ENCODE assay signal across 1 cellular context in the genomic region with DNA sequence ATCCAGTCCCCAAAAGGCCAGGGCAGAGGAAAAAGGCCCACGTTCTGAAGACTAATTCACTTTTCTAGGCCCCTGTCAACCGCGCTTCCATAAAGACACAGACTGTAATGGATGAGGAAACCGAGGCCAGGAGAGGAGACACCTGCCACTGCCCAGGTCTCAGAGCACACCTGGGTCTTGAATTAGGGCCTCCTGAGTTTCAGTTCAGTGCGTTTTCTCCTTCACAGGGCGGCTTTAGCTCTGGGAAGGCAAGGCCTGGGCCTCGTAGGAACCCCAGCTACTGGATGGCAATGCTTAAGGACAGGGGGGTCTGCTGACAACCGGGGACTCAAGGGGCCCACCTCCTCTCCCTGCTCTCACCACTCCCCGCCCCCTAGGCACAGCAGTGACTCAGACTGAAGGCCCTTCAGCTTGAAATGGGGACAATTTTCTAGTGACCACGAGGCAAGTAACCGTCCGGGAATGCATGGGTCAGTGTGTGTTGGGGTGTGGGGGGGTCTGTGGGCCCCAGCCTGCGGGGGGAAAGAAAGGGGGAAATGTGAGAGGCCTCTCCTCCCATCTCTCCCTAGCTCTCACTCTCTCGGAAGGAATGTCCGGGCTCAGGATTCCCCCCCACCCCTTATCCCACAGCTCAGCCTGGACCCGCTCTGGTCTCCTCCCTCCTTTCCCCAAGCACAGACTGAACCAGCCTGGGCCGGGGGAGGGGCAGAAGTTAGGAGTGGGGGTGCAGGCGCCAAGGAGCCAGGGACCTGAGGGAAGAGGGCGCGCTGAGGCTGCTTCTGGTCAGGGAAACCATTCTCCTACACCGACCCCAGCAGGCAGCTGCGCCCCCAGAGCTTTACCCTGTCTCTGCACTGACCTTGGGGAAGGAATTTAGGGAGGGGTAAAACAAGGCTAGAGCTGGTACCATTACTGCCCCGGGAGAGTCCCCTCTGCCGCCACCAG.
TF ChIP-seq lines count a peak whose summit lies in the region.

No MANE protein-coding gene starts in this region.

TF ChIP-seq in K562, 482 proteins besides CTCF, POLR2A, EP300 and RAD21 (continued from another document):
- TF ChIP-seq, protein P1, sequence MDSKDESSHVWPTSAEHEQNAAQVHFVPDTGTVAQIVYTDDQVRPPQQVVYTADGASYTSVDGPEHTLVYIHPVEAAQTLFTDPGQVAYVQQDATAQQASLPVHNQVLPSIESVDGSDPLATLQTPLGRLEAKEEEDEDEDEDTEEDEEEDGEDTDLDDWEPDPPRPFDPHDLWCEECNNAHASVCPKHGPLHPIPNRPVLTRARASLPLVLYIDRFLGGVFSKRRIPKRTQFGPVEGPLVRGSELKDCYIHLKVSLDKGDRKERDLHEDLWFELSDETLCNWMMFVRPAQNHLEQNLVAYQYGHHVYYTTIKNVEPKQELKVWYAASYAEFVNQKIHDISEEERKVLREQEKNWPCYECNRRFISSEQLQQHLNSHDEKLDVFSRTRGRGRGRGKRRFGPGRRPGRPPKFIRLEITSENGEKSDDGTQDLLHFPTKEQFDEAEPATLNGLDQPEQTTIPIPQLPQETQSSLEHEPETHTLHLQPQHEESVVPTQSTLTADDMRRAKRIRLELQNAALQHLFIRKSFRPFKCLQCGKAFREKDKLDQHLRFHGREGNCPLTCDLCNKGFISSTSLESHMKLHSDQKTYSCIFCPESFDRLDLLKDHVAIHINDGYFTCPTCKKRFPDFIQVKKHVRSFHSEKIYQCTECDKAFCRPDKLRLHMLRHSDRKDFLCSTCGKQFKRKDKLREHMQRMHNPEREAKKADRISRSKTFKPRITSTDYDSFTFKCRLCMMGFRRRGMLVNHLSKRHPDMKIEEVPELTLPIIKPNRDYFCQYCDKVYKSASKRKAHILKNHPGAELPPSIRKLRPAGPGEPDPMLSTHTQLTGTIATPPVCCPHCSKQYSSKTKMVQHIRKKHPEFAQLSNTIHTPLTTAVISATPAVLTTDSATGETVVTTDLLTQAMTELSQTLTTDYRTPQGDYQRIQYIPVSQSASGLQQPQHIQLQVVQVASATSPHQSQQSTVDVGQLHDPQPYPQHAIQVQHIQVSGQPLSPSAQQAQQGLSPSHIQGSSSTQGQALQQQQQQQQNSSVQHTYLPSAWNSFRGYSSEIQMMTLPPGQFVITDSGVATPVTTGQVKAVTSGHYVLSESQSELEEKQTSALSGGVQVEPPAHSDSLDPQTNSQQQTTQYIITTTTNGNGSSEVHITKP (IDR thresholded peaks at IDR 0.05; ENCODE audit: partially characterized antibody), result peak; percentile 87
- no peak for TF ChIP-seq HEY1 (CRISPR knock-in tag; IDR thresholded peaks at IDR 0.05; ENCODE audit: borderline replicate concordance)
- TF ChIP-seq ZNF165 (CRISPR knock-in tag; IDR thresholded peaks at IDR 0.05; ENCODE audit: borderline replicate concordance), result no peak
- no peak for TF ChIP-seq PTRF (tag; IDR thresholded peaks at IDR 0.05)
- peak; percentile 16 for TF ChIP-seq TAF9B (IDR thresholded peaks at IDR 0.05; ENCODE audit: partially characterized antibody)
- 0 out of 2 replicates have a peak, but pooled peaks have one; percentile 27 for TF ChIP-seq NFRKB (IDR thresholded peaks at IDR 0.05; ENCODE audit: low read depth)
- no peak for TF ChIP-seq CSDE1 (IDR thresholded peaks at IDR 0.05)
- peak; percentile 7 for TF ChIP-seq HNRNPLL (IDR thresholded peaks at IDR 0.05; ENCODE audit: low read depth, low read length, poor library complexity, severe bottlenecking)
- TF ChIP-seq POLR2AphosphoS5 (IDR thresholded peaks at IDR 0.05; ENCODE audit: control insufficient read depth, insufficient read depth, low read depth, low read length), result 0 out of 2 replicates have a peak, but pooled peaks have one; percentile 24
- TF ChIP-seq, protein P2, sequence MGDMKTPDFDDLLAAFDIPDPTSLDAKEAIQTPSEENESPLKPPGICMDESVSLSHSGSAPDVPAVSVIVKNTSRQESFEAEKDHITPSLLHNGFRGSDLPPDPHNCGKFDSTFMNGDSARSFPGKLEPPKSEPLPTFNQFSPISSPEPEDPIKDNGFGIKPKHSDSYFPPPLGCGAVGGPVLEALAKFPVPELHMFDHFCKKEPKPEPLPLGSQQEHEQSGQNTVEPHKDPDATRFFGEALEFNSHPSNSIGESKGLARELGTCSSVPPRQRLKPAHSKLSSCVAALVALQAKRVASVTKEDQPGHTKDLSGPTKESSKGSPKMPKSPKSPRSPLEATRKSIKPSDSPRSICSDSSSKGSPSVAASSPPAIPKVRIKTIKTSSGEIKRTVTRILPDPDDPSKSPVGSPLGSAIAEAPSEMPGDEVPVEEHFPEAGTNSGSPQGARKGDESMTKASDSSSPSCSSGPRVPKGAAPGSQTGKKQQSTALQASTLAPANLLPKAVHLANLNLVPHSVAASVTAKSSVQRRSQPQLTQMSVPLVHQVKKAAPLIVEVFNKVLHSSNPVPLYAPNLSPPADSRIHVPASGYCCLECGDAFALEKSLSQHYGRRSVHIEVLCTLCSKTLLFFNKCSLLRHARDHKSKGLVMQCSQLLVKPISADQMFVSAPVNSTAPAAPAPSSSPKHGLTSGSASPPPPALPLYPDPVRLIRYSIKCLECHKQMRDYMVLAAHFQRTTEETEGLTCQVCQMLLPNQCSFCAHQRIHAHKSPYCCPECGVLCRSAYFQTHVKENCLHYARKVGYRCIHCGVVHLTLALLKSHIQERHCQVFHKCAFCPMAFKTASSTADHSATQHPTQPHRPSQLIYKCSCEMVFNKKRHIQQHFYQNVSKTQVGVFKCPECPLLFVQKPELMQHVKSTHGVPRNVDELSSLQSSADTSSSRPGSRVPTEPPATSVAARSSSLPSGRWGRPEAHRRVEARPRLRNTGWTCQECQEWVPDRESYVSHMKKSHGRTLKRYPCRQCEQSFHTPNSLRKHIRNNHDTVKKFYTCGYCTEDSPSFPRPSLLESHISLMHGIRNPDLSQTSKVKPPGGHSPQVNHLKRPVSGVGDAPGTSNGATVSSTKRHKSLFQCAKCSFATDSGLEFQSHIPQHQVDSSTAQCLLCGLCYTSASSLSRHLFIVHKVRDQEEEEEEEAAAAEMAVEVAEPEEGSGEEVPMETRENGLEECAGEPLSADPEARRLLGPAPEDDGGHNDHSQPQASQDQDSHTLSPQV (IDR thresholded peaks at IDR 0.05), result peak; percentile 43
- TF ChIP-seq, protein P3, sequence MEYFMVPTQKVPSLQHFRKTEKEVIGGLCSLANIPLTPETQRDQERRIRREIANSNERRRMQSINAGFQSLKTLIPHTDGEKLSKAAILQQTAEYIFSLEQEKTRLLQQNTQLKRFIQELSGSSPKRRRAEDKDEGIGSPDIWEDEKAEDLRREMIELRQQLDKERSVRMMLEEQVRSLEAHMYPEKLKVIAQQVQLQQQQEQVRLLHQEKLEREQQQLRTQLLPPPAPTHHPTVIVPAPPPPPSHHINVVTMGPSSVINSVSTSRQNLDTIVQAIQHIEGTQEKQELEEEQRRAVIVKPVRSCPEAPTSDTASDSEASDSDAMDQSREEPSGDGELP (CRISPR knock-in tag; IDR thresholded peaks at IDR 0.05; ENCODE audit: borderline replicate concordance), result peak; percentile 36; the same call in 1 of the 2 replicates
- peak; percentile 62 for TF ChIP-seq EP400 (IDR thresholded peaks at IDR 0.05)
- TF ChIP-seq, protein P4, sequence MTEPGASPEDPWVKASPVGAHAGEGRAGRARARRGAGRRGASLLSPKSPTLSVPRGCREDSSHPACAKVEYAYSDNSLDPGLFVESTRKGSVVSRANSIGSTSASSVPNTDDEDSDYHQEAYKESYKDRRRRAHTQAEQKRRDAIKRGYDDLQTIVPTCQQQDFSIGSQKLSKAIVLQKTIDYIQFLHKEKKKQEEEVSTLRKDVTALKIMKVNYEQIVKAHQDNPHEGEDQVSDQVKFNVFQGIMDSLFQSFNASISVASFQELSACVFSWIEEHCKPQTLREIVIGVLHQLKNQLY (CRISPR knock-in tag; conservative IDR thresholded peaks at IDR 0.05), result no peak
- peak in 1 of 2 experiments; percentile 67; a peak in 2 of 4 replicates for TF ChIP-seq TEAD1 (CRISPR knock-in tag; IDR thresholded peaks at IDR 0.05)
- TF ChIP-seq GABPB1 (CRISPR knock-in tag; IDR thresholded peaks at IDR 0.05), result 0 out of 2 replicates have a peak, but pooled peaks have one; percentile 9
- TF ChIP-seq, protein P5, sequence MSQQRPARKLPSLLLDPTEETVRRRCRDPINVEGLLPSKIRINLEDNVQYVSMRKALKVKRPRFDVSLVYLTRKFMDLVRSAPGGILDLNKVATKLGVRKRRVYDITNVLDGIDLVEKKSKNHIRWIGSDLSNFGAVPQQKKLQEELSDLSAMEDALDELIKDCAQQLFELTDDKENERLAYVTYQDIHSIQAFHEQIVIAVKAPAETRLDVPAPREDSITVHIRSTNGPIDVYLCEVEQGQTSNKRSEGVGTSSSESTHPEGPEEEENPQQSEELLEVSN (IDR thresholded peaks at IDR 0.05; ENCODE audit: borderline replicate concordance in 1 of 2, extremely low read depth in 1 of 2, insufficient read depth in 1 of 2, insufficient read length in 1 of 2, low read depth in 1 of 2, low read length in 1 of 2, poor library complexity in 1 of 2, severe bottlenecking in 1 of 2), result peak in 1 of 2 experiments; percentile 30
- TF ChIP-seq MYC (IDR thresholded peaks at IDR 0.05; ENCODE audit: low read depth, low read length), result peak; percentile 23; the same call in 1 of the 2 replicates
- TF ChIP-seq MYC (CRISPR knock-in tag; IDR thresholded peaks at IDR 0.05; ENCODE audit: borderline replicate concordance, low read depth), result no peak
